In the genomic region with DNA sequence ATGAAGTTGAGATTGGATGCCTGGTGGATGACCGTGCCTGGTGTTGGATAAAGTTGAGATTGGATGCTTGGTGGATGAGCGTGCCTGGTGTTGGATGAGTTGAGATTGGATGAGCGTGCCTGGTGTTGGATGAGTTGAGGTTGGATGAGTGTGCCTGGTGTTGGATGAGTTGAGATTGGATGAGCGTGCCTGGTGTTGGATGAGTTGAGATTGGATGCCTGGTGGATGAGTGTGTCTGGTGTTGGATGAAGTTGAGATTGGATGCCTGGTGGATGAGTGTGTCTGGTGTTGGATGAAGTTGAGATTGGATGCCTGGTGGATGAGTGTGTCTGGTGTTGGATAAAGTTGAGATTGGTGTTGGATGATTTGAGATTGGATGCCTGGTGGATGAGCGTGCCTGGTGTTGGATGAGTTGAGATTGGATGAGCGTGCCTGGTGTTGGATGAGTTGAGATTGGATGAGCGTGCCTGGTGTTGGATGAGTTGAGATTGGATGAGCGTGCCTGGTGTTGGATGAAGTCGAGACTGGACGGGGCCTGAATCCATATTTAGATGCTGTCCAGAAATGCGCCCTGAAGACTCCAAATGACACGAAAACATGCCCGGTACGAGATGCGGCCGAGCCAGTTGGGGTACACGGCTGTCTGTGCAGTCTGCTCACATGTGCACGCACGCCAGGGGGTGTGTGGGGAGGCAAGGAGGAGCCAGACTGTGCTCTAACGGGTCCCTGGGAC, we compare ENCODE assay signal across 1 cellular context.
A peak's percentile ranks its signal among the peaks of the same experiment; 100 is the strongest.
TF ChIP-seq lines count a peak whose summit lies in the region.

No MANE protein-coding gene starts in this region.

TF ChIP-seq in K562, 482 proteins besides CTCF, POLR2A, EP300 and RAD21:
- 0 out of 2 replicates have a peak, but pooled peaks have one; percentile 3 for TF ChIP-seq STAT5A (IDR thresholded peaks at IDR 0.05; ENCODE audit: borderline replicate concordance, low read length)
